ENCODE assay signal across 8 cellular contexts in genomic region chr3:128846501-128846900, GRCh38. TPM values are rescaled to one million over a fixed set of nuclear protein-coding genes. Genes with fewer than 3 reads are reported as not detected.
A peak's percentile ranks its signal among the peaks of the same experiment; 100 is the strongest.
DNase-seq lines count a peak whose midpoint lies in the region; ATAC-seq and TF ChIP-seq lines count a peak whose summit lies in the region.
"Had no signal": no experiment of that assay in that cellular context is flagged by ENCODE, and none has a peak within 500 bp of the region (broad histone marks: within the 10 kb centered on the region; RNA-seq: fewer than 3 reads in every experiment).

No MANE protein-coding gene starts in this region.

- H3K9me3 ChIP-seq in KOPT-K1 (ENCODE audit: insufficient read depth, low read length, poor library complexity, severe bottlenecking) (no peaks in the 10 kb centered on the region), stomach (no peaks in the 10 kb centered on the region)

- peaks cover 3 to 20% (median 16%) of the 10 kb centered on the region in 4 donors for H3K4me1 ChIP-seq in stomach

- no peaks in the 10 kb centered on the region for H3K27me3 ChIP-seq in stomach

- H3K9me3 Mint-ChIP-seq in activated CD4-positive, alpha-beta T cell treated with anti-CD3 and anti-CD28 coated beads, Interleukin-2, amount 10 ng/mL, durations not matched to agents 24 days and 14 days: no peaks in the 10 kb centered on the region

- H3K36me3 ChIP-seq in KOPT-K1 (ENCODE audit: insufficient read depth, low read length) (no peaks in the 10 kb centered on the region), stomach (no peaks in the 10 kb centered on the region)

- H3K36me3 Mint-ChIP-seq in activated CD4-positive, alpha-beta T cell treated with anti-CD3 and anti-CD28 coated beads, Interleukin-2, amount 10 ng/mL, durations not matched to agents 24 days and 14 days (ENCODE audit: low read depth): no peaks in the 10 kb centered on the region

- peak overlapping the region; percentile 88 for H3K27ac Mint-ChIP-seq in activated CD4-positive, alpha-beta T cell treated with anti-CD3 and anti-CD28 coated beads, Interleukin-2, amount 10 ng/mL, durations not matched to agents 24 days and 14 days

- DNase-seq in activated CD4-positive, alpha-beta T cell treated with anti-CD3 and anti-CD28 coated beads, Interleukin-2, amount 10 ng/mL, durations not matched to agents 24 days and 14 days: no peak
- peak; percentile 8 for DNase-seq in iPS-NIHi7 (ENCODE audit: extremely low spot score)
- no peak for DNase-seq in stomach
- DNase-seq in COLO668 (lab: John Stamatoyannopoulos, UW; ENCODE audit: unreplicated experiment): no peak
- DNase-seq in stimulated activated naive CD4-positive, alpha-beta T cell treated with Interleukin-2 at 50 U/mL for 16 hours (lab: John Stamatoyannopoulos, UW): no peak
- DNase-seq: NCI-H345 had no signal

- H3K4me3 ChIP-seq in stomach: peak overlapping the region in 1 of 4 donors; percentile 58

- H3K27ac ChIP-seq in KOPT-K1 (ENCODE audit: low read depth, low read length, poor library complexity, severe bottlenecking): peak overlapping the region; percentile 89
- peak overlapping the region in 3 of 5 donors; percentile 47 to 80 (median 68) for H3K27ac ChIP-seq in stomach

- H3K4me1 Mint-ChIP-seq in activated CD4-positive, alpha-beta T cell treated with anti-CD3 and anti-CD28 coated beads, Interleukin-2, amount 10 ng/mL, durations not matched to agents 24 days and 14 days: peaks cover 18% of the 10 kb centered on the region

- intact Hi-C loops in activated CD4-positive, alpha-beta T cell treated with anti-CD3 and anti-CD28 coated beads, Interleukin-2, amount 10 ng/mL, durations not matched to agents 24 days and 14 days (cut with micrococcal nuclease): loop anchor here (1.0 to 2.0 kb wide), 5 partner anchors 32 to 229 kb away; partner anchors contain the start of gene ACAD9
- intact Hi-C loops in stomach (cut with DNase I; ENCODE audit: low total_unique reads): no loop called here

- ATAC-seq in GM18502 (IDR thresholded peaks at IDR 0.05; ENCODE audit: poor library complexity, unreplicated experiment): no peak

- H3K27me3 Mint-ChIP-seq in activated CD4-positive, alpha-beta T cell treated with anti-CD3 and anti-CD28 coated beads, Interleukin-2, amount 10 ng/mL, durations not matched to agents 24 days and 14 days: no peaks in the 10 kb centered on the region

- TF ChIP-seq CTCF in stomach (IDR thresholded peaks at IDR 0.05): no peak

- H3K4me3 Mint-ChIP-seq in activated CD4-positive, alpha-beta T cell treated with anti-CD3 and anti-CD28 coated beads, Interleukin-2, amount 10 ng/mL, durations not matched to agents 24 days and 14 days: peak overlapping the region; percentile 69

- WGBS in stomach, 5 donors: 70 to 80% (median 77%) methylated on average over 13 of the region's 13 CpGs

- no peak for TF ChIP-seq POLR2A in stomach (IDR thresholded peaks at IDR 0.05)

- no peak for TF ChIP-seq EP300 in stomach (IDR thresholded peaks at IDR 0.05)

RNA-seq across cellular contexts. Expression of gene ACAD9, which starts 32.9 kb away (rescaled TPM):
- total RNA-seq in activated CD4-positive, alpha-beta T cell treated with anti-CD3 and anti-CD28 coated beads, Interleukin-2, amount 10 ng/mL, durations not matched to agents 24 days and 14 days: 68.5 and 69.2 TPM in 2 replicates
- total RNA-seq in stomach: 100 to 1,000 TPM in 1 of 5 donors, 10 to 100 TPM in 4; 21.0 to 160 (median 38.7) TPM
- polyA plus RNA-seq in stomach: 10 to 100 TPM; 17.1 to 24.5 (median 20.9) TPM
